Comparison of ENCODE assay signal across 21 cellular contexts in genomic region chr5:116518423-116518822, GRCh38. TPM values are rescaled to one million over a fixed set of nuclear protein-coding genes. Genes with fewer than 3 reads are reported as not detected.
DNase-seq lines count a peak whose midpoint lies in the region; ATAC-seq and TF ChIP-seq lines count a peak whose summit lies in the region.
"Had no signal": no experiment of that assay in that cellular context is flagged by ENCODE, and none has a peak within 500 bp of the region (broad histone marks: within the 10 kb centered on the region; RNA-seq: fewer than 3 reads in every experiment).

No MANE protein-coding gene starts in this region.

- no peak overlapping the region for H3K4me2 ChIP-seq in H9 (ENCODE audit: insufficient read depth, insufficient read length, low read length)
- H3K4me2 ChIP-seq in neuronal stem cell (ENCODE audit: insufficient read depth, low read length, poor library complexity, severe bottlenecking): no peak overlapping the region
- H3K4me2 ChIP-seq: smooth muscle cell had no signal

- H3K9me3 ChIP-seq in H9 (ENCODE audit: control insufficient read depth, low read depth, low read length) (no peaks in the 10 kb centered on the region), RWPE2 (ENCODE audit: severe bottlenecking) (peaks cover 2% of the 10 kb centered on the region), neuronal stem cell (replicated peaks in 1 of 2; ENCODE audit: control insufficient read depth in 2 of 2, insufficient read depth in 1 of 2, low read depth in 1 of 2, low read length in 2 of 2) (no peaks in the 10 kb centered on the region)
- H3K9me3 ChIP-seq: vagina had no signal

- H3K27me3 ChIP-seq in H9 (ENCODE audit: insufficient read depth, low read length) (no peaks in the 10 kb centered on the region), RWPE2 (ENCODE audit: insufficient read depth, poor library complexity, severe bottlenecking) (peaks cover 9% of the 10 kb centered on the region), foreskin keratinocyte (peaks cover 4% of the 10 kb centered on the region), neuronal stem cell (ENCODE audit: control insufficient read depth in 3 of 3, insufficient read depth in 3 of 3, low read depth in 1 of 3, low read length in 3 of 3) (no peaks in the 10 kb centered on the region)
- H3K27me3 ChIP-seq: vagina had no signal

- H3K9ac ChIP-seq in H9 (ENCODE audit: extremely low read depth, insufficient read length, low read length): no peak overlapping the region
- no peak overlapping the region for H3K9ac ChIP-seq in neuronal stem cell (ENCODE audit: low read depth, low read length, poor library complexity)

- H4K5ac ChIP-seq in H9 (ENCODE audit: insufficient read length, low read depth, low read length): no peak overlapping the region

- H3K23ac ChIP-seq in H9 (ENCODE audit: insufficient read length, low read depth, low read length) (no peak overlapping the region), neuronal stem cell (ENCODE audit: low read depth, low read length, poor library complexity) (no peak overlapping the region)

- peak overlapping the region; percentile 52 for H3K27ac ChIP-seq in H9 (ENCODE audit: insufficient read length, low read depth, low read length)
- no peak overlapping the region for H3K27ac ChIP-seq in RWPE2 (ENCODE audit: poor library complexity, severe bottlenecking)
- no peak overlapping the region for H3K27ac ChIP-seq in foreskin keratinocyte
- H3K27ac ChIP-seq in neuronal stem cell (replicated peaks; ENCODE audit: low read length): no peak overlapping the region
- H3K27ac ChIP-seq: vagina had no signal

- H3K9me3 Mint-ChIP-seq in H9: no peaks in the 10 kb centered on the region
- H3K9me3 Mint-ChIP-seq: activated CD4-positive, alpha-beta T cell treated with anti-CD3 and anti-CD28 coated beads, Interleukin-2, amount 10 ng/mL, durations not matched to agents 24 days and 14 days had no signal

- H4K8ac ChIP-seq in H9 (replicated peaks; ENCODE audit: insufficient read length, low read depth, low read length) (no peak overlapping the region), neuronal stem cell (ENCODE audit: low read depth, low read length) (no peak overlapping the region)

- no peaks in the 10 kb centered on the region; the same call in 1 of the 2 replicates for H3K27me3 Mint-ChIP-seq in H9 (ENCODE audit: low read depth)
- H3K27me3 Mint-ChIP-seq: activated CD4-positive, alpha-beta T cell treated with anti-CD3 and anti-CD28 coated beads, Interleukin-2, amount 10 ng/mL, durations not matched to agents 24 days and 14 days; CD4-positive, CD25-positive, alpha-beta regulatory T cell; stimulated activated memory B cell treated with anti-CD40 and anti-IgM and Interleukin-4, amounts not matched to agents 10 μg/mL and 1 μg/mL and 100 μg/mL, for 72 hours; T-helper 17 cell had no signal

- H3K4ac ChIP-seq in H9 (ENCODE audit: low read depth, low read length): no peak overlapping the region
- no peak overlapping the region for H3K4ac ChIP-seq in neuronal stem cell (ENCODE audit: low read length)

- peaks cover 50 to 78% of the 10 kb centered on the region in 2 experiments for H3K4me1 Mint-ChIP-seq in H9
- H3K4me1 Mint-ChIP-seq: activated CD4-positive, alpha-beta T cell treated with anti-CD3 and anti-CD28 coated beads, Interleukin-2, amount 10 ng/mL, durations not matched to agents 24 days and 14 days; CD4-positive, CD25-positive, alpha-beta regulatory T cell; stimulated activated memory B cell treated with anti-CD40 and anti-IgM and Interleukin-4, amounts not matched to agents 10 μg/mL and 1 μg/mL and 100 μg/mL, for 72 hours; T-helper 17 cell had no signal

- H3K4me3 Mint-ChIP-seq in H9: no peak overlapping the region
- H3K4me3 Mint-ChIP-seq: activated CD4-positive, alpha-beta T cell treated with anti-CD3 and anti-CD28 coated beads, Interleukin-2, amount 10 ng/mL, durations not matched to agents 24 days and 14 days; CD4-positive, CD25-positive, alpha-beta regulatory T cell; stimulated activated memory B cell treated with anti-CD40 and anti-IgM and Interleukin-4, amounts not matched to agents 10 μg/mL and 1 μg/mL and 100 μg/mL, for 72 hours; T-helper 17 cell had no signal

- H3K18ac ChIP-seq in H9 (ENCODE audit: insufficient read length, low read depth, low read length): no peak overlapping the region
- H3K18ac ChIP-seq in neuronal stem cell (ENCODE audit: low read length): peak overlapping the region; percentile 74

- no peak for DNase-seq in H9
- DNase-seq in RWPE2 (ENCODE audit: low spot score): no peak
- DNase-seq in foreskin keratinocyte: peak; percentile 46 to 63
- no peak for DNase-seq in neuronal stem cell (ENCODE audit: low spot score)
- no peak for DNase-seq in SK-N-DZ (ENCODE audit: low spot score)
- DNase-seq in Ammon's horn (ENCODE audit: low spot score): no peak
- DNase-seq: activated CD4-positive, alpha-beta T cell treated with anti-CD3 and anti-CD28 coated beads, Interleukin-2, amount 10 ng/mL, durations not matched to agents 24 days and 14 days; activated naive CD4-positive, alpha-beta T cell treated with anti-CD3 and anti-CD28 coated beads, Interleukin-2, amount 50 U/mL, for 16 hours; caudate nucleus; CD4-positive, CD25-positive, alpha-beta regulatory T cell; dermis blood vessel endothelial cell; KG1; NCI-H1694; NCI-H2171 treated with DMSO at 0.1 percent for 48 hours; NCI-H524 treated with DMSO at 0.1 percent for 48 hours; retina; T-helper 17 cell had no signal

- H2BK15ac ChIP-seq in H9 (ENCODE audit: low read depth, low read length) (no peak overlapping the region), neuronal stem cell (ENCODE audit: low read length) (no peak overlapping the region)

- H3K4me3 ChIP-seq in RWPE2 (ENCODE audit: severe bottlenecking) (no peak overlapping the region), neuronal stem cell (ENCODE audit: low read length in 2 of 2) (no peak overlapping the region)
- H3K4me3 ChIP-seq: smooth muscle cell, vagina had no signal

- WGBS in H9 (ENCODE audit: extremely low coverage, insufficient read length, low lambda C conversion rate): no CpG with 5 or more reads among the region's 3 CpGs
- WGBS in neuronal stem cell (ENCODE audit: extremely low coverage in 2 of 2, insufficient read length in 2 of 2, insufficient replicate concordance in 1 of 2), 2 donors: no CpG with 5 or more reads among the region's 3 CpGs

- H3K56ac ChIP-seq in H9 (ENCODE audit: insufficient read length, low read depth, low read length): no peak overlapping the region

- H2AK5ac ChIP-seq in H9 (ENCODE audit: insufficient read length, low read length): no peak overlapping the region
- no peak overlapping the region for H2AK5ac ChIP-seq in neuronal stem cell (ENCODE audit: low read depth, low read length)

- peaks cover 9 to 22% (median 19%) of the 10 kb centered on the region in 3 experiments; a peak in 6 of 7 replicates for H3K36me3 Mint-ChIP-seq in H9 (ENCODE audit: insufficient read depth in 1 of 3, low read depth in 3 of 3)

- no peak overlapping the region for H2BK20ac ChIP-seq in H9 (ENCODE audit: low read depth, low read length, poor library complexity, severe bottlenecking)

- no peak overlapping the region for H2AFZ ChIP-seq in H9 (ENCODE audit: low read length)
- no peak overlapping the region for H2AFZ ChIP-seq in neuronal stem cell (ENCODE audit: low read length)

- peaks cover 16% of the 10 kb centered on the region for H3K4me1 ChIP-seq in H9 (ENCODE audit: insufficient read depth, low read length)
- H3K4me1 ChIP-seq in RWPE2 (ENCODE audit: insufficient read depth, poor library complexity, severe bottlenecking): no peaks in the 10 kb centered on the region
- H3K4me1 ChIP-seq in foreskin keratinocyte: no peaks in the 10 kb centered on the region
- H3K4me1 ChIP-seq in neuronal stem cell (ENCODE audit: control insufficient read depth in 2 of 2, insufficient read depth in 1 of 2, low read depth in 1 of 2, low read length in 2 of 2): peaks cover 5 to 10% of the 10 kb centered on the region in 2 donors

- H3K14ac ChIP-seq in H9 (ENCODE audit: insufficient read depth, low read length): no peak overlapping the region
- no peak overlapping the region for H3K14ac ChIP-seq in neuronal stem cell (ENCODE audit: low read length)

- H3K36me3 ChIP-seq in RWPE2 (ENCODE audit: low read depth): no peaks in the 10 kb centered on the region
- no peaks in the 10 kb centered on the region for H3K36me3 ChIP-seq in neuronal stem cell (replicated peaks in 1 of 2; ENCODE audit: control insufficient read depth in 2 of 2, insufficient read depth in 2 of 2, low read length in 2 of 2)
- H3K36me3 ChIP-seq: vagina had no signal

- TF ChIP-seq CTCF in H9 (conservative IDR thresholded peaks at IDR 0.05) (no peak), RWPE2 (IDR thresholded peaks at IDR 0.05; ENCODE audit: poor library complexity, severe bottlenecking) (no peak), foreskin keratinocyte (conservative IDR thresholded peaks at IDR 0.05) (no peak)

- peaks cover 3% of the 10 kb centered on the region for H4K20me1 ChIP-seq in H9 (ENCODE audit: control insufficient read depth, insufficient read depth, insufficient read length)

- no peak overlapping the region for H3T11ph ChIP-seq in H9 (ENCODE audit: low read length)

- no peaks in the 10 kb centered on the region for H3K23me2 ChIP-seq in H9 (ENCODE audit: insufficient read length, low read depth, low read length, poor library complexity, severe bottlenecking)

- H3K27ac Mint-ChIP-seq in H9: peak overlapping the region in 2 of 3 experiments; percentile 64 to 95; a peak in 4 of 7 replicates
- H3K27ac Mint-ChIP-seq: activated CD4-positive, alpha-beta T cell treated with anti-CD3 and anti-CD28 coated beads, Interleukin-2, amount 10 ng/mL, durations not matched to agents 24 days and 14 days; CD4-positive, CD25-positive, alpha-beta regulatory T cell; stimulated activated memory B cell treated with anti-CD40 and anti-IgM and Interleukin-4, amounts not matched to agents 10 μg/mL and 1 μg/mL and 100 μg/mL, for 72 hours; T-helper 17 cell had no signal

- H3K79me1 ChIP-seq in H9 (ENCODE audit: insufficient read depth, low read depth, low read length, poor library complexity, severe bottlenecking) (peaks cover 2% of the 10 kb centered on the region), neuronal stem cell (ENCODE audit: low read depth, low read length) (peaks cover 4% of the 10 kb centered on the region)

- H2BK12ac ChIP-seq in H9 (ENCODE audit: insufficient read length, low read depth, low read length) (no peak overlapping the region), neuronal stem cell (ENCODE audit: low read length) (no peak overlapping the region)

- peaks cover 97% of the 10 kb centered on the region for H3K79me2 ChIP-seq in H9 (ENCODE audit: insufficient read depth, low read length)

- ATAC-seq in RWPE2 (ENCODE audit: low read depth): peak; percentile 33; the same call in 1 of the 3 replicates
- peak; percentile 75 for ATAC-seq in foreskin keratinocyte
- no peak for ATAC-seq in GM21515 (IDR thresholded peaks at IDR 0.05; ENCODE audit: unreplicated experiment)
- ATAC-seq: stimulated activated memory B cell treated with anti-CD40 and anti-IgM and Interleukin-4, amounts not matched to agents 10 μg/mL and 1 μg/mL and 100 μg/mL, for 72 hours; T-helper 17 cell had no signal

- H2BK5ac ChIP-seq in H9 (ENCODE audit: insufficient read length, low read length) (no peak overlapping the region), neuronal stem cell (ENCODE audit: low read length) (no peak overlapping the region)

- no peak overlapping the region for H4K91ac ChIP-seq in H9 (ENCODE audit: insufficient read length, low read depth, low read length)
- no peak overlapping the region for H4K91ac ChIP-seq in neuronal stem cell (ENCODE audit: low read depth, low read length, poor library complexity)

- no peak overlapping the region for H2BK120ac ChIP-seq in H9 (ENCODE audit: low read depth, low read length, poor library complexity, severe bottlenecking)
- no peak overlapping the region for H2BK120ac ChIP-seq in neuronal stem cell (ENCODE audit: low read depth, low read length)

RNA-seq across cellular contexts. Expression of gene SEMA6A, which starts 56.2 kb away (rescaled TPM):
- 335 and 354 TPM in 2 replicates for total RNA-seq in H9 (2021)
- total RNA-seq in foreskin keratinocyte: 0.34 and 0.49 TPM in 2 replicates
- polyA plus RNA-seq in foreskin keratinocyte: 0.10 and 0.20 TPM in 2 replicates
- polyA plus RNA-seq in neuronal stem cell (2013, experiment 1 of 2): 42.9 TPM
- 45.0 TPM for polyA plus RNA-seq in neuronal stem cell (2013, experiment 2 of 2)
- polyA plus RNA-seq in SK-N-DZ (2014; cell fraction: cytosol; rRNA removed): 27.9 and 35.0 TPM in 2 replicates
- 39.6 and 62.3 TPM in 2 replicates for polyA plus RNA-seq in SK-N-DZ (2014; cell fraction: nucleus; rRNA removed)
- total RNA-seq: CD4-positive, CD25-positive, alpha-beta regulatory T cell had no signal

Comparison
In these comparisons a context has a peak if more than half of its experiments do, and no peak if none do; other contexts are left out.
1. DNase-seq: peak in foreskin keratinocyte (2 of 2); none in H9 (single experiment), RWPE2 (single experiment), neuronal stem cell (single experiment), SK-N-DZ (single experiment) and Ammon's horn (single experiment).
2. RNA of gene SEMA6A, which starts 56.2 kb away (total RNA-seq): 335 to 354 TPM in H9; 0.34 to 0.49 TPM in foreskin keratinocyte; every median in the first group is over 100 times any median in the second.